ENCODE assay signal across 8 cellular contexts in the genomic region with DNA sequence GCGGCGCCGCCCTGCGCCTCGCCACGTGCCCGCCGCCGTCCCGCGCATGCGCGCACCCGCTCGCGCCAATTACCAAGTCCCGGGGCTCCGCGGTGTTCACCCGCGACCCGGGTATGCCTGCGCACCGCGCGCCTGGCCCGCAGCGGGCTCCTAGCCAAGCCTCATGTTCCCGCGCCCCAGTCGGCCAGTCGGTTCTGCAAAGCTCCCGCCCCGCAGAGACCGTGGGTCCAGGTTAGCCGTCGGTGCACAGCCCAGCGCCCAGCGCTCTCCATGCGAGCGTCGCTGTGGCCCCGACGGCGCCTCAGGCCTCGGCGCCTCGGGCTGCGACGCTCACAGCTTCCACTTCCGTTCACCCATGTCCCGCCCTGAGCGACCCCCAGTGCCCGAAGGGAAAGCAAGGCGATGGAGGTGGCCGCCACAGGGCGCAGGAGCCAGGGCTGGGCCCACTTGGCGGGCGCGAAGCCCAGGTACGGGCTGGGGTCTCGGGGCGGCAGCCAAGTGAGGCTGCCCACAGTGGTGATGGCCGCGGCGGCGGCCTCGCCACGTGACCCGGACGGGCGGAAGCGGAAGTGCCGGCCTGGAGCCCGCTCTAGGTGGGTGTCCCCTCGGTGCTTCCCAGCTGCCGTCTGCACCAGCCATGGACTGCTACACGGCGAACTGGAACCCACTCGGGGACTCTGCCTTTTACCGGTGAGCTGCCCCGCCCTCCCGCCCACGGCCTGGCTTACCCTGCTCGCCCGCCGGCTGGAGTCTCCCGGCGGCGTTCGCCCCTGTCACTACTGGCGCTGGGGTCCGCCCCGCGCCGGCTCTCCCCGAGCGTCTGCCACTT. TPM values are rescaled to one million over a fixed set of nuclear protein-coding genes. Genes with fewer than 3 reads are reported as not detected.
DNase-seq lines count a peak whose midpoint lies in the region; ATAC-seq and TF ChIP-seq lines count a peak whose summit lies in the region.

A gene with protein sequence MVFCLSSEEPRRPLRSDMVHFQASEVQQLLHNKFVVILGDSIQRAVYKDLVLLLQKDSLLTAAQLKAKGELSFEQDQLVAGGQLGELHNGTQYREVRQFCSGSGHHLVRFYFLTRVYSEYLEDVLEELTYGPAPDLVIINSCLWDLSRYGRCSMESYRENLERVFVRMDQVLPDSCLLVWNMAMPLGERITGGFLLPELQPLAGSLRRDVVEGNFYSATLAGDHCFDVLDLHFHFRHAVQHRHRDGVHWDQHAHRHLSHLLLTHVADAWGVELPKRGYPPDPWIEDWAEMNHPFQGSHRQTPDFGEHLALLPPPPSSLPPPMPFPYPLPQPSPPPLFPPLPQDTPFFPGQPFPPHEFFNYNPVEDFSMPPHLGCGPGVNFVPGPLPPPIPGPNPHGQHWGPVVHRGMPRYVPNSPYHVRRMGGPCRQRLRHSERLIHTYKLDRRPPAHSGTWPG (minus strand): TSS at position 518 of the 829 bp plus-strand sequence. CDS start 743 bp downstream, outside the sequence.
Gene VPS16, plus strand, starts transcription at position 608 of the 829 bp plus-strand sequence. Its CDS starts 30 bp downstream, at position 638.

- no peaks in the 10 kb centered on the region for H3K27me3 ChIP-seq in SJSA1 (replicated peaks)
- H3K27me3 ChIP-seq in gastroesophageal sphincter: no peaks in the 10 kb centered on the region

- H3K36me3 ChIP-seq in SJSA1 (peaks cover 30% of the 10 kb centered on the region), gastroesophageal sphincter (peaks cover 0 to 37% of the 10 kb centered on the region in 2 donors)

- H3K27ac ChIP-seq in SJSA1 (peak within 1 kb of the TSS; percentile 91), gastroesophageal sphincter (peak within 1 kb of the TSS; percentile 83 to 92 (median 90))

- H3K4me1 ChIP-seq in SJSA1 (replicated peaks) (peaks cover 18% of the 10 kb centered on the region), gastroesophageal sphincter (peaks cover 0 to 28% (median 3%) of the 10 kb centered on the region in 3 donors)

- peak; percentile 57 to 61 for TF ChIP-seq POLR2A in gastroesophageal sphincter (IDR thresholded peaks at IDR 0.05)

- H3K9me3 ChIP-seq in SJSA1 (replicated peaks) (peaks cover 5% of the 10 kb centered on the region; the same call in 1 of the 2 replicates), gastroesophageal sphincter (no peaks in the 10 kb centered on the region)

- TF ChIP-seq CTCF in LNCaP clone FGC (IDR thresholded peaks at IDR 0.05; ENCODE audit: control insufficient read depth, extremely low read depth, insufficient read depth) (no peak), gastroesophageal sphincter (IDR thresholded peaks at IDR 0.05) (peak in 1 of 4 experiments; percentile 25)

- ATAC-seq in gastroesophageal sphincter: peak; percentile 96

- peak within 1 kb of the TSS; percentile 82 for H3K4me3 ChIP-seq in LNCaP clone FGC (ENCODE audit: low read depth, low read length)
- H3K4me3 ChIP-seq in SJSA1: peak within 1 kb of the TSS; percentile 74
- peak within 1 kb of the TSS; percentile 83 to 88 for H3K4me3 ChIP-seq in gastroesophageal sphincter

- TF ChIP-seq EP300 in gastroesophageal sphincter (IDR thresholded peaks at IDR 0.05): no peak

- DNase-seq in ELF-1 (ENCODE audit: low read depth, low spot score) (peak; percentile 88), GOT3 (lab: John Stamatoyannopoulos, UW) (peak; percentile 81), LNCaP clone FGC (ENCODE audit: low read depth) (peak; percentile 52), SJSA1 (ENCODE audit: low read depth in 1 of 2, low spot score in 2 of 2) (peak; percentile 83 to 89), non-pigmented ciliary epithelial cell (ENCODE audit: low read depth) (peak; percentile 45), superior temporal gyrus (ENCODE audit: extremely low spot score) (peak; percentile 90)
- DNase-seq in activated naive CD4-positive, alpha-beta T cell (lab: John Stamatoyannopoulos, UW): peak; percentile 69 to 85 (median 74)

- WGBS in gastroesophageal sphincter (ENCODE audit: low coverage in 1 of 2), 2 donors: no CpG with 5 or more reads among the region's 98 CpGs

RNA-seq across cellular contexts. Expression of the first gene that starts in this region (rescaled TPM):
- 18.3 and 25.6 TPM in 2 replicates for total RNA-seq in SJSA1 (2014; rRNA removed; shearing (Covaris generic))
- 10 to 100 TPM; 13.8 to 23.2 (median 16.7) TPM for total RNA-seq in gastroesophageal sphincter

RNA-seq across cellular contexts. Expression of gene VPS16, which starts in this region (rescaled TPM):
- total RNA-seq in SJSA1 (2014; rRNA removed; shearing (Covaris generic)): 40.5 and 44.3 TPM in 2 replicates
- total RNA-seq in gastroesophageal sphincter: 10 to 100 TPM; 22.1 to 44.0 (median 30.7) TPM

Comparison
In these comparisons a context has a peak if more than half of its experiments do, and no peak if none do; other contexts are left out.
1. Peak in every context shown above with its lines: DNase-seq, ATAC-seq, H3K4me3 ChIP-seq and H3K27ac ChIP-seq.